ENCODE assay signal across 8 cellular contexts in the genomic region with DNA sequence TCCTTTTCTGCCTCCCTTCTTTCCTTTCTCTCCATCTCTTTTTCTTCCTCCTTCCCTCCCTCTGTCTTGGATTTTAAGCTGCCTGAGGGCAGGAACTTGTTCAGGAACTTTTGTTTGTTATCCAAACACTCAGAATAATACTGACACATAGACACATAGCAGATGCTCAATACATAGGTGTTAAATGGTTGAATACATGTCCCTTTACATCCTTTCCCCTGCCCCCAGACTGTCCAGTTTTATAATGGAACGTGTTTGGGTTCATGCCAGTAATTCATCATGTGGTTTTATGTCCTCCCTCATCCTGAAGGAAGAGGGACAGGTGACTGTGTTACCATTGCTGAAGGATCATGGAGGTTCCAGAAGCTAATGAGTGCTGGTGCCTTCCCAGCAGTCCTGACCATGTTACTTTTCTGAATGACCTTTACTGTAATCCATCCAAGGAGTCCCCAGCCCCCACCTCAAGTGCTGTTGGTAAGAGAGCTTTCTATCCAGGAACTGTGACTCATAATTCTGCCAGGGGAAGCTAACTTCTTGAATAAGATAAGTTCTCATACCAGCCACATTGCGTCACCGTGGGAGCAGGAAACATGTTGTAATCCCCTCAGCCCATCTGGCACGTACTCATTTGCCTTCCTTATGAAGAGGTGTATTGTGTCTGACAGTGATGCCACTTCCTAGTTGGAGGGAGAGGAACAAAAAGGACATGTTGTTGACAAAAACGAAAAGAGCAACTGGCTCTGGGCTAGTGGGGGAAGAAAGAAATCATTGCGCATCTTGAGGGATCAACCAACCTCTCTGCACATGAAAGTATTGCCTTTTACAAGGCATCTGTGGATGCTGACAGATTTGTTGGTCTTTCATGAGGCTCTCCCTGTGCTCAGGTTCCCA. TPM values are rescaled to one million over a fixed set of nuclear protein-coding genes. Genes with fewer than 3 reads are reported as not detected.
A peak's percentile ranks its signal among the peaks of the same experiment; 100 is the strongest.
DNase-seq lines count a peak whose midpoint lies in the region; ATAC-seq, FAIRE-seq and TF ChIP-seq lines count a peak whose summit lies in the region.

No MANE protein-coding gene starts in this region.

- peak overlapping the region; percentile 60 for H3K27ac ChIP-seq in WERI-Rb-1
- H3K27ac ChIP-seq in epithelial cell of prostate = peak overlapping the region; percentile 94
- no peak overlapping the region for H3K27ac ChIP-seq in substantia nigra (ENCODE audit: low read depth, low read length, poor library complexity, severe bottlenecking)

- peak; percentile 72 for ATAC-seq in mucosa of descending colon

- no peaks in the 10 kb centered on the region for H3K4me1 ChIP-seq in mucosa of descending colon (ENCODE audit: low read depth)

- no peaks in the 10 kb centered on the region for H3K36me3 ChIP-seq in WERI-Rb-1
- H3K36me3 ChIP-seq in mucosa of descending colon (ENCODE audit: low read depth) = no peaks in the 10 kb centered on the region

- no peaks in the 10 kb centered on the region for H3K27me3 ChIP-seq in WERI-Rb-1 (ENCODE audit: insufficient read depth, low read depth, severe bottlenecking)

- H3K4me3 ChIP-seq in WERI-Rb-1 (ENCODE audit: low read depth, low read length) = no peak overlapping the region
- H3K4me3 ChIP-seq in mucosa of descending colon = no peak overlapping the region

- TF ChIP-seq CTCF in D721Med (IDR thresholded peaks at IDR 0.05; ENCODE audit: insufficient read depth, missing control alignments) = peak; percentile 9
- no peak for TF ChIP-seq CTCF in WERI-Rb-1 (IDR thresholded peaks at IDR 0.05; ENCODE audit: low read depth, low read length)
- no peak for TF ChIP-seq CTCF in mucosa of descending colon (IDR thresholded peaks at IDR 0.05)
- no peak for TF ChIP-seq CTCF in GM10266 (IDR thresholded peaks at IDR 0.05; ENCODE audit: control insufficient read depth, insufficient read depth, low read depth, missing control alignments)

- DNase-seq in D721Med (ENCODE audit: insufficient read length, low spot score) (no peak), KBM-7 (peak; percentile 98), WERI-Rb-1 (peak; percentile 76), epithelial cell of prostate (ENCODE audit: low read depth, low spot score) (peak; percentile 100), mucosa of descending colon (peak in 2 of 3 donors; percentile 38 to 54), substantia nigra (lab: John Stamatoyannopoulos, UW) (peak in 29 of 49 donors; percentile 2 to 70 (median 16)), NCI-H146 (lab: John Stamatoyannopoulos, UW) (no peak), GM10266 (ENCODE audit: extremely low spot score) (no peak)

- no peak for FAIRE-seq in D721Med (lab: Jason Lieb, UNC)

- in situ Hi-C loops in KBM-7 (cut with MboI; ENCODE audit: low pct_unique_long_range_greater_than_20kb, low sequenced_read_pairs) = no loop called here

- intact Hi-C loops in mucosa of descending colon (cut with DNase I, micrococcal nuclease) = no loop called here

- H3K9me3 ChIP-seq in WERI-Rb-1 (ENCODE audit: severe bottlenecking) = no peaks in the 10 kb centered on the region
- H3K9me3 ChIP-seq in mucosa of descending colon = no peaks in the 10 kb centered on the region

RNA-seq across cellular contexts. Expression of a gene that starts 52.4 kb away (rescaled TPM):
- total RNA-seq in mucosa of descending colon = 1 to 10 TPM; 4.8 to 8.3 (median 5.2) TPM

Comparison
In these comparisons a context has a peak if more than half of its experiments do, and no peak if none do; other contexts are left out.
1. DNase-seq: peak in KBM-7 (single experiment), WERI-Rb-1 (single experiment), epithelial cell of prostate (single experiment), mucosa of descending colon (2 of 3) and substantia nigra (29 of 49); none in D721Med (single experiment), NCI-H146 (single experiment) and GM10266 (single experiment).